Comparison of ENCODE assay signal across 8 cellular contexts in genomic region chr2:45611020-45611737, GRCh38. TPM values are rescaled to one million over a fixed set of nuclear protein-coding genes. Genes with fewer than 3 reads are reported as not detected.
DNase-seq lines count a peak whose midpoint lies in the region; ATAC-seq and TF ChIP-seq lines count a peak whose summit lies in the region.

TSS of gene SRBD1 (minus strand) at chr2:45611267. CDS start at chr2:45605441, 5,826 bp downstream.

- H3K79me2 ChIP-seq in H9 (ENCODE audit: insufficient read depth, low read length), result peaks cover 1% of the 10 kb centered on the region; the same call in 1 of the 2 replicates

- H3K36me3 Mint-ChIP-seq in H9 (ENCODE audit: insufficient read depth in 1 of 3, low read depth in 3 of 3) (no peaks in the 10 kb centered on the region), nephron progenitor cell (ENCODE audit: low read depth) (no peaks in the 10 kb centered on the region)

- H3K27ac Mint-ChIP-seq in H9 (peak within 1 kb of the TSS; percentile 97 to 98 (median 98)), nephron progenitor cell (peak within 1 kb of the TSS; percentile 98)
- peak within 1 kb of the TSS; percentile 98 for H3K27ac Mint-ChIP-seq in stimulated activated naive CD8-positive, alpha-beta T cell treated with anti-CD3 and anti-CD28 coated beads, Interleukin-15, amount 100 ng/mL, for 72 hours

- H3K14ac ChIP-seq in H9 (ENCODE audit: insufficient read depth, low read length), result peak within 1 kb of the TSS; percentile 47; the same call in 1 of the 2 replicates

- H3K4me3 ChIP-seq in MG63 (peak within 1 kb of the TSS; percentile 64), fibroblast of the aortic adventitia (ENCODE audit: low read depth, low read length) (peak within 1 kb of the TSS; percentile 86)

- H3K79me1 ChIP-seq in H9 (ENCODE audit: insufficient read depth, low read depth, low read length, poor library complexity, severe bottlenecking), result peaks cover 5% of the 10 kb centered on the region

- peak within 1 kb of the TSS; percentile 84 for H3K9ac ChIP-seq in H9 (ENCODE audit: extremely low read depth, insufficient read length, low read length)

- no peak within 1 kb of the TSS for H2AK5ac ChIP-seq in H9 (ENCODE audit: insufficient read length, low read length)

- H2BK15ac ChIP-seq in H9 (ENCODE audit: low read depth, low read length), result no peak within 1 kb of the TSS

- no peak within 1 kb of the TSS for H2AFZ ChIP-seq in H9 (ENCODE audit: low read length)

- H3K23ac ChIP-seq in H9 (ENCODE audit: insufficient read length, low read depth, low read length), result no peak within 1 kb of the TSS

- no peak within 1 kb of the TSS for H4K91ac ChIP-seq in H9 (ENCODE audit: insufficient read length, low read depth, low read length)

- H3K4me1 ChIP-seq in H9 (ENCODE audit: insufficient read depth, low read length), result no peaks in the 10 kb centered on the region

- no peak within 1 kb of the TSS for H3T11ph ChIP-seq in H9 (ENCODE audit: low read length)

- peak within 1 kb of the TSS; percentile 96 to 97 for H3K4me3 Mint-ChIP-seq in H9
- H3K4me3 Mint-ChIP-seq in nephron progenitor cell, result peak within 1 kb of the TSS; percentile 98
- peak within 1 kb of the TSS; percentile 92 to 94 for H3K4me3 Mint-ChIP-seq in stimulated activated naive CD8-positive, alpha-beta T cell treated with anti-CD3 and anti-CD28 coated beads, Interleukin-15, amount 100 ng/mL, for 72 hours

- H3K27me3 Mint-ChIP-seq in H9 (ENCODE audit: low read depth), result no peaks in the 10 kb centered on the region; the same call in 1 of the 2 replicates
- peaks cover 3% of the 10 kb centered on the region for H3K27me3 Mint-ChIP-seq in nephron progenitor cell (ENCODE audit: low read depth, poor library complexity)
- no peaks in the 10 kb centered on the region for H3K27me3 Mint-ChIP-seq in stimulated activated naive CD8-positive, alpha-beta T cell treated with anti-CD3 and anti-CD28 coated beads, Interleukin-15, amount 100 ng/mL, for 72 hours

- H3K4me2 ChIP-seq in H9 (ENCODE audit: insufficient read depth, insufficient read length, low read length), result peak within 1 kb of the TSS; percentile 72

- no peak within 1 kb of the TSS for H3K4ac ChIP-seq in H9 (ENCODE audit: low read depth, low read length)

- no peak within 1 kb of the TSS for H2BK20ac ChIP-seq in H9 (ENCODE audit: low read depth, low read length, poor library complexity, severe bottlenecking)

- no peak within 1 kb of the TSS for H3K27ac ChIP-seq in H9 (ENCODE audit: insufficient read length, low read depth, low read length)

- H3K9me3 ChIP-seq in H9 (ENCODE audit: control insufficient read depth, low read depth, low read length), result no peaks in the 10 kb centered on the region
- no peaks in the 10 kb centered on the region for H3K9me3 ChIP-seq in MG63

- H2BK120ac ChIP-seq in H9 (ENCODE audit: low read depth, low read length, poor library complexity, severe bottlenecking), result no peak within 1 kb of the TSS

- H3K23me2 ChIP-seq in H9 (ENCODE audit: insufficient read length, low read depth, low read length, poor library complexity, severe bottlenecking), result no peaks in the 10 kb centered on the region

- peak; percentile 98 for DNase-seq in ELR (ENCODE audit: low read depth)
- DNase-seq in H9, result peak; percentile 97
- peak; percentile 97 for DNase-seq in MG63
- DNase-seq in SHP77 treated with DMSO at 0.1 percent for 48 hours (lab: John Stamatoyannopoulos, UW), result peak; percentile 85
- DNase-seq in activated effector memory CD4-positive, alpha-beta T cell treated with anti-CD3 and anti-CD28 coated beads, Interleukin-2, amount 50 U/mL, for 16 hours, result peak; percentile 96
- DNase-seq in fibroblast of the aortic adventitia (ENCODE audit: low read depth), result peak; percentile 90
- DNase-seq in nephron progenitor cell, result peak; percentile 94
- DNase-seq in stimulated activated naive CD8-positive, alpha-beta T cell treated with anti-CD3 and anti-CD28 coated beads, Interleukin-15, amount 100 ng/mL, for 72 hours, result peak; percentile 81 to 92

- peaks cover 25 to 31% of the 10 kb centered on the region in 2 experiments for H3K4me1 Mint-ChIP-seq in H9
- H3K4me1 Mint-ChIP-seq in nephron progenitor cell, result peaks cover 64% of the 10 kb centered on the region
- H3K4me1 Mint-ChIP-seq in stimulated activated naive CD8-positive, alpha-beta T cell treated with anti-CD3 and anti-CD28 coated beads, Interleukin-15, amount 100 ng/mL, for 72 hours, result peaks cover 36% of the 10 kb centered on the region

- H3K27me3 ChIP-seq in H9 (ENCODE audit: insufficient read depth, low read length) (no peaks in the 10 kb centered on the region), MG63 (no peaks in the 10 kb centered on the region)

- no peaks in the 10 kb centered on the region for H3K36me3 ChIP-seq in MG63

- WGBS in H9 (ENCODE audit: extremely low coverage, insufficient read length, low lambda C conversion rate), result no CpG with 5 or more reads among the region's 43 CpGs

- no peak within 1 kb of the TSS for H4K8ac ChIP-seq in H9 (replicated peaks; ENCODE audit: insufficient read length, low read depth, low read length)

- ATAC-seq in stimulated activated naive CD8-positive, alpha-beta T cell treated with anti-CD3 and anti-CD28 coated beads, Interleukin-15, amount 100 ng/mL, for 72 hours, result peak; percentile 97

- no peak within 1 kb of the TSS for H2BK12ac ChIP-seq in H9 (ENCODE audit: insufficient read length, low read depth, low read length)

- TF ChIP-seq CTCF in H9 (conservative IDR thresholded peaks at IDR 0.05) (no peak), fibroblast of the aortic adventitia (IDR thresholded peaks at IDR 0.05; ENCODE audit: insufficient read depth, low read length) (no peak), nephron progenitor cell (IDR thresholded peaks at IDR 0.05) (no peak)

- H4K20me1 ChIP-seq in H9 (ENCODE audit: control insufficient read depth, insufficient read depth, insufficient read length), result no peaks in the 10 kb centered on the region

- no peak within 1 kb of the TSS for H3K18ac ChIP-seq in H9 (ENCODE audit: insufficient read length, low read depth, low read length)

- H2BK5ac ChIP-seq in H9 (ENCODE audit: insufficient read length, low read length), result no peak within 1 kb of the TSS

- H3K56ac ChIP-seq in H9 (ENCODE audit: insufficient read length, low read depth, low read length), result no peak within 1 kb of the TSS

- H4K5ac ChIP-seq in H9 (ENCODE audit: insufficient read length, low read depth, low read length), result no peak within 1 kb of the TSS

- H3K9me3 Mint-ChIP-seq in H9, result no peaks in the 10 kb centered on the region
- H3K9me3 Mint-ChIP-seq in nephron progenitor cell, result no peaks in the 10 kb centered on the region
- H3K9me3 Mint-ChIP-seq in stimulated activated naive CD8-positive, alpha-beta T cell treated with anti-CD3 and anti-CD28 coated beads, Interleukin-15, amount 100 ng/mL, for 72 hours, result no peaks in the 10 kb centered on the region

RNA-seq across cellular contexts. Expression of gene SRBD1, which starts in this region (rescaled TPM):
- 18.3 TPM in 2 replicates for total RNA-seq in H9 (2021)
- total RNA-seq in MG63 (2014; rRNA removed; shearing (Covaris generic); ENCODE audit: low replicate concordance), result 5.8 and 30.5 TPM in 2 replicates
- total RNA-seq in fibroblast of the aortic adventitia (ENCODE audit: low replicate concordance), result 15.7 and 22.4 TPM in 2 replicates
